Comparison of ENCODE assay signal across 1 cellular context in genomic region chr2:239950144-239950920, GRCh38.
TF ChIP-seq lines count a peak whose summit lies in the region.

No MANE protein-coding gene starts in this region.

TF ChIP-seq in WTC11, 78 proteins besides CTCF, POLR2A, EP300 and RAD21 (continued from another document):
- no peak for TF ChIP-seq ATF2 (CRISPR knock-in tag; IDR thresholded peaks at IDR 0.05; ENCODE audit: borderline replicate concordance, low read depth)
- no peak for TF ChIP-seq E2F1 (CRISPR knock-in tag; IDR thresholded peaks at IDR 0.05)
- TF ChIP-seq STAT6 (CRISPR knock-in tag; conservative IDR thresholded peaks at IDR 0.05; ENCODE audit: low read depth), result no peak
